Comparison of ENCODE assay signal across 9 cellular contexts in the genomic region with DNA sequence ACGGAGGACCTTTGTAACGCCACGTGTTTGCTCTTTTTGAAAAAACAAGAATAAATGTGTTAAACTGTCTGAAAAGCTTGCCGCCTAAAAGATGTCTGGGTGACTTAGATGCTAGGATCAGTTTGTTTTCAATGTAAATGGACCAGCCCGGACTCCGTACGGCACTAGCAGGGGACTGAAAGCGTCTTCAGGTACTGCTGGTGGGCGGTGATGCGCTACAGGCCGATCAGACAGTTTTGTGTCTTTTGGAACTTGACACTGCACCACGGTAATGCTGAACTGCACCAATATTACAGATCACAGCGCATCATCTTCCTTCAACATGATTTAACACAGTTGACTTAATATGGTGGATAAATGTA. TPM values are rescaled to one million over a fixed set of nuclear protein-coding genes. Genes with fewer than 3 reads are reported as not detected.
DNase-seq lines count a peak whose midpoint lies in the region; ATAC-seq and TF ChIP-seq lines count a peak whose summit lies in the region.
"Had no signal": no experiment of that assay in that cellular context is flagged by ENCODE, and none has a peak within 500 bp of the region (broad histone marks: within the 10 kb centered on the region; RNA-seq: fewer than 3 reads in every experiment).

No MANE protein-coding gene starts in this region.

- TF ChIP-seq POLR2A in GM18505 (IDR thresholded peaks at IDR 0.05; ENCODE audit: borderline replicate concordance, extremely low read depth, insufficient read depth, insufficient read length) = no peak

- H3K27ac ChIP-seq in GM23248 = peak overlapping the region; percentile 76

- no peaks in the 10 kb centered on the region for H3K27me3 ChIP-seq in GM23248 (replicated peaks; ENCODE audit: insufficient read depth)

- H3K9me3 Mint-ChIP-seq in CD14-positive monocyte = peaks cover 0 to 1% (median 0%) of the 10 kb centered on the region in 7 donors

- no peaks in the 10 kb centered on the region for H4K20me1 ChIP-seq in GM23248 (ENCODE audit: insufficient read depth)

- H3K79me2 ChIP-seq in GM23248 (ENCODE audit: insufficient read depth) = peaks cover 45% of the 10 kb centered on the region

- H3K4me1 ChIP-seq in GM23248 (ENCODE audit: insufficient read depth) = 0 out of 2 replicates have a peak, but pooled peaks cover 9% of the 10 kb centered on the region

- H3K4me1 Mint-ChIP-seq in CD14-positive monocyte = peaks cover 29% of the 10 kb centered on the region

- H3K36me3 Mint-ChIP-seq in CD14-positive monocyte = peaks cover 6 to 7% of the 10 kb centered on the region in 2 donors

- peak overlapping the region; percentile 82 to 91 (median 87) for H3K27ac Mint-ChIP-seq in CD14-positive monocyte

- H3F3A ChIP-seq in GM23248 (ENCODE audit: insufficient read depth) = no peaks in the 10 kb centered on the region

- H3K4me3 Mint-ChIP-seq in CD14-positive monocyte = peak overlapping the region; percentile 86 to 92

- intact Hi-C loops in CD14-positive monocyte (cut with micrococcal nuclease) = loop anchor here in 1 of 2 donors (2.0 to 5.0 kb wide), 2 partner anchors 19 to 35 kb away; no protein-coding TSS in a partner anchor

- in situ Hi-C loops in GM23248 (cut with MboI) = no loop called here
- in situ Hi-C loops in astrocyte of the spinal cord (cut with HindIII; ENCODE audit: low sequenced_read_pairs) = no loop called here

- H3K4me3 ChIP-seq in GM23248 (peak overlapping the region; percentile 95), astrocyte of the spinal cord (ENCODE audit: low read depth, low read length) (peak overlapping the region; percentile 88)

- ATAC-seq in GM18505 (IDR thresholded peaks at IDR 0.05; ENCODE audit: unreplicated experiment) = no peak

- TF ChIP-seq CTCF in CD14-positive monocyte (IDR thresholded peaks at IDR 0.05) = no peak
- TF ChIP-seq CTCF in astrocyte of the spinal cord (IDR thresholded peaks at IDR 0.05; ENCODE audit: low read depth, low read length) = no peak

- H2AFZ ChIP-seq in GM23248 = peak overlapping the region; percentile 86

- DNase-seq in CD14-positive monocyte (ENCODE audit: low spot score) (no peak), GM23248 (no peak), OCI-M1 (lab: John Stamatoyannopoulos, UW) (peak; percentile 60), astrocyte of the spinal cord (ENCODE audit: low read depth, low spot score) (peak; percentile 52), iPS-NIHi11 (ENCODE audit: low spot score) (peak; percentile 50), COLO829 (ENCODE audit: low spot score) (no peak)
- DNase-seq in stimulated activated CD4-positive, alpha-beta T cell treated with anti-CD3 and anti-CD28 coated beads, Interleukin-12 subunit alpha, Interleukin-12 subunit beta, amount 100 ng/mL, for 48 hours (ENCODE audit: low read depth in 2 of 3, low spot score in 1 of 3) = peak in 2 of 3 donors; percentile 22 to 24

- 5% methylated on average over 13 of the region's 13 CpGs for WGBS in GM23248 (ENCODE audit: low coverage in 1 of 2, low lambda C conversion rate in 2 of 2, missing lambda C conversion rate in 2 of 2), 2 experiments

- peaks cover 0 to 6% (median 1%) of the 10 kb centered on the region in 3 donors for H3K27me3 Mint-ChIP-seq in CD14-positive monocyte (ENCODE audit: low read depth in 3 of 3)

- H3K9ac ChIP-seq in GM23248 = peak overlapping the region; percentile 92

- no peaks in the 10 kb centered on the region for H3K36me3 ChIP-seq in GM23248 (ENCODE audit: low read depth)

- peak overlapping the region; percentile 80 for H3K4me2 ChIP-seq in GM23248 (ENCODE audit: unreplicated experiment)

- H3K9me2 ChIP-seq in GM23248 (ENCODE audit: insufficient read depth) = no peaks in the 10 kb centered on the region

- H3K9me3 ChIP-seq in GM23248 (ENCODE audit: low read depth) = no peaks in the 10 kb centered on the region

RNA-seq across cellular contexts. Expression of gene MBTPS1, which starts 0.7 kb away (rescaled TPM):
- polyA plus RNA-seq in CD14-positive monocyte = 10 to 100 TPM; 26.4 to 28.0 TPM
- 95.7 and 103 TPM in 2 replicates for total RNA-seq in GM23248 (2014; rRNA removed; shearing (Covaris generic))
- 84.0 and 88.1 TPM in 2 replicates for polyA plus RNA-seq in GM23248 (2016; fragmentation: Nextera tagmentation; extraction: Ambion mirVana)

RNA-seq across cellular contexts. Expression of gene HSDL1, which starts 27.5 kb away (rescaled TPM):
- polyA plus RNA-seq in CD14-positive monocyte (1 to 10 TPM; 7.3 to 8.0 TPM), GM23248 (2016; fragmentation: Nextera tagmentation; extraction: Ambion mirVana) (10.8 and 12.0 TPM in 2 replicates)
- total RNA-seq in GM23248 (2014; rRNA removed; shearing (Covaris generic)) = 17.0 and 19.9 TPM in 2 replicates

RNA-seq across cellular contexts. Expression of gene DNAAF1, which starts 27.6 kb away (rescaled TPM):
- under 1 TPM in 1 of 2 donors, not detected in 1; 0.23 TPM for polyA plus RNA-seq in CD14-positive monocyte
- total RNA-seq in GM23248 (2014; rRNA removed; shearing (Covaris generic)) = not detected in 2 replicates
- not detected in 2 replicates for polyA plus RNA-seq in GM23248 (2016; fragmentation: Nextera tagmentation; extraction: Ambion mirVana)
- total RNA-seq: LHCN-M2 had no signal

Comparison
In these comparisons a context has a peak if more than half of its experiments do, and no peak if none do; other contexts are left out.
1. DNase-seq: peak in OCI-M1 (single experiment), astrocyte of the spinal cord (single experiment), iPS-NIHi11 (single experiment) and stimulated activated CD4-positive, alpha-beta T cell treated with anti-CD3 and anti-CD28 coated beads, Interleukin-12 subunit alpha, Interleukin-12 subunit beta, amount 100 ng/mL, for 48 hours (2 of 3); none in CD14-positive monocyte (single experiment), GM23248 (single experiment) and COLO829 (single experiment).